In the genomic region with DNA sequence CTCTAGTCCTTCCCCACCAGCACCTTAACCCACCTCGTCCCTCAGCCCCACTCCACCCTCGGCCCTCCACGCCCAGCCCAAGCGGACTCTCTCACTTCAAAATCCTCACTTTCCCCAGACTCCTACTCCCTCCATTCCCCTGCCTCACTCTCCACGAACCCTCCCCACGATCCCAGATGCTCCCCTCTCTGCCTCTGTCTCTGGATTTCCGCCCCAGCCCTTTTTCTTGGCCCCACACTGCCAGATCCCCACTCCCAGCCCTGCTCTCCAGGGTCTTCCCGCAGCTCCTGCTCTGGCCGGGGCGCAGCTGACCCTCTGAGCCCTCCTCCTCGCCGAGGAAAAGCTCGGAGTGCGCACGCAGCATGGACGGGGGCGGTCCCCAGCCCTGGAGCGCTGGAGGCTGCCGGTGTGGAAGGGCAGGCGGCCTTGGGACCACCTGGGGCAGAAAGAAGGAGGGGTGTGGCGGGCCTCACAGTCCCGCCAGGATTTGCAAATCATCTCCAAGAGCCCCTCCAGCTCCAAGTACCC, we compare ENCODE assay signal across 19 cellular contexts. TPM values are rescaled to one million over a fixed set of nuclear protein-coding genes. Genes with fewer than 3 reads are reported as not detected.
DNase-seq lines count a peak whose midpoint lies in the region; ATAC-seq and TF ChIP-seq lines count a peak whose summit lies in the region.
"Had no signal": no experiment of that assay in that cellular context is flagged by ENCODE, and none has a peak within 500 bp of the region (broad histone marks: within the 10 kb centered on the region; RNA-seq: fewer than 3 reads in every experiment).

A gene (minus strand): TSS at position 351 of the 528 bp plus-strand sequence. CDS start 673 bp downstream, outside the sequence.

- H3K4me2 ChIP-seq in trophoblast cell (ENCODE audit: low read length): peak within 1 kb of the TSS; percentile 35

- H2BK120ac ChIP-seq in trophoblast cell (ENCODE audit: insufficient read depth, low read length, poor library complexity): no peak within 1 kb of the TSS

- H4K91ac ChIP-seq in trophoblast cell (ENCODE audit: low read depth, low read length): no peak within 1 kb of the TSS

- no peaks in the 10 kb centered on the region for H3K9me3 ChIP-seq in WERI-Rb-1 (ENCODE audit: severe bottlenecking)
- H3K9me3 ChIP-seq in iPS-15b (ENCODE audit: control insufficient read depth, insufficient read depth, low read length): no peaks in the 10 kb centered on the region
- H3K9me3 ChIP-seq in trophoblast cell (ENCODE audit: insufficient read depth, low read depth, low read length): peaks cover 13% of the 10 kb centered on the region
- H3K9me3 ChIP-seq: adrenal gland had no signal

- H3K23ac ChIP-seq in trophoblast cell (ENCODE audit: low read length): peak within 1 kb of the TSS; percentile 18

- no peak within 1 kb of the TSS for H3K4ac ChIP-seq in trophoblast cell (ENCODE audit: low read depth, low read length)

- H3K36me3 Mint-ChIP-seq in activated CD4-positive, alpha-beta memory T cell treated with anti-CD3 and anti-CD28 coated beads for 36 hours: no peaks in the 10 kb centered on the region

- H4K12ac ChIP-seq in trophoblast cell (ENCODE audit: low read depth, low read length): no peak within 1 kb of the TSS

- CTCF ChIA-PET in activated CD4-positive, alpha-beta memory T cell treated with anti-CD3 and anti-CD28 coated beads for 36 hours (lab: Charles Lee): interaction anchor here (1.1 kb wide), 1 partner anchor 23 kb away, joined by 3 read pairs; no protein-coding TSS in a partner anchor

- H2BK5ac ChIP-seq in trophoblast cell (ENCODE audit: low read depth, low read length, poor library complexity): no peak within 1 kb of the TSS

- TF ChIP-seq CTCF in WERI-Rb-1 (IDR thresholded peaks at IDR 0.05; ENCODE audit: low read depth, low read length): no peak

- H2AFZ ChIP-seq in trophoblast cell (ENCODE audit: insufficient read depth, low read length, poor library complexity): no peak within 1 kb of the TSS

- H3K4me3 ChIP-seq in WERI-Rb-1 (ENCODE audit: low read depth, low read length) (peak within 1 kb of the TSS; percentile 2), iPS-15b (ENCODE audit: low read depth, low read length) (peak within 1 kb of the TSS; percentile 72), trophoblast cell (ENCODE audit: low read depth, low read length) (peak within 1 kb of the TSS; percentile 21)

- no peak within 1 kb of the TSS for H3K4me3 Mint-ChIP-seq in activated CD4-positive, alpha-beta memory T cell treated with anti-CD3 and anti-CD28 coated beads for 36 hours
- H3K4me3 Mint-ChIP-seq: CD4-positive, alpha-beta T cell; stimulated activated naive CD8-positive, alpha-beta T cell treated with anti-CD3 and anti-CD28 coated beads, Interleukin-15, Interleukin-2, amounts not matched to agents 100 ng/mL and 50 ng/mL, for 24 hours had no signal

- no peaks in the 10 kb centered on the region for H3K79me2 ChIP-seq in trophoblast cell (ENCODE audit: control insufficient read depth, insufficient read depth, low read length, poor library complexity)

- peak; percentile 26 for DNase-seq in DMS53 (lab: John Stamatoyannopoulos, UW)
- DNase-seq in DMS53 treated with DMSO at 0.1 percent for 48 hours (lab: John Stamatoyannopoulos, UW; ENCODE audit: unreplicated experiment): no peak
- DNase-seq in WERI-Rb-1: no peak
- no peak for DNase-seq in trophoblast cell
- DNase-seq in activated naive CD4-positive, alpha-beta T cell treated with anti-CD3 and anti-CD28 coated beads, Interleukin-2, amount 50 U/mL, for 16 hours: no peak
- no peak for DNase-seq in activated CD4-positive, alpha-beta memory T cell treated with anti-CD3 and anti-CD28 coated beads for 36 hours
- DNase-seq: activated CD4-positive, CD25-positive, alpha-beta regulatory T cell treated with anti-CD3 and anti-CD28 coated beads, Interleukin-2, amount 50 U/mL, for 72 hours; activated T-cell treated with anti-CD3 and anti-CD28 coated beads for 4 hours; adrenal gland; CD4-positive, alpha-beta T cell; EL; MV-4-11; NCI-H345; PC-3 had no signal

- H3K14ac ChIP-seq in trophoblast cell (ENCODE audit: low read length): no peak within 1 kb of the TSS

- WGBS in trophoblast cell (ENCODE audit: extremely low coverage, insufficient coverage, insufficient read length): no CpG with 5 or more reads among the region's 22 CpGs

- intact Hi-C loops in activated CD4-positive, alpha-beta memory T cell treated with anti-CD3 and anti-CD28 coated beads for 36 hours (cut with micrococcal nuclease): no loop called here

- H3K18ac ChIP-seq in trophoblast cell (ENCODE audit: low read length): no peak within 1 kb of the TSS

- no peak within 1 kb of the TSS for H2AK5ac ChIP-seq in trophoblast cell (ENCODE audit: low read length)

- peaks cover 3% of the 10 kb centered on the region for H3K4me1 ChIP-seq in iPS-15b (ENCODE audit: control insufficient read depth, insufficient read depth, low read length)
- H3K4me1 ChIP-seq in trophoblast cell (ENCODE audit: control insufficient read depth in 1 of 2, insufficient read depth in 2 of 2, low read length in 2 of 2): peaks cover 7 to 8% of the 10 kb centered on the region in 2 experiments

- H3K9ac ChIP-seq in iPS-15b (ENCODE audit: low read depth, low read length): no peak within 1 kb of the TSS
- no peak within 1 kb of the TSS for H3K9ac ChIP-seq in trophoblast cell (ENCODE audit: low read length)

- H3K4me1 Mint-ChIP-seq in activated CD4-positive, alpha-beta memory T cell treated with anti-CD3 and anti-CD28 coated beads for 36 hours (ENCODE audit: low read depth): peaks cover 3% of the 10 kb centered on the region

- H3K9me3 Mint-ChIP-seq in activated CD4-positive, alpha-beta memory T cell treated with anti-CD3 and anti-CD28 coated beads for 36 hours: no peaks in the 10 kb centered on the region
- H3K9me3 Mint-ChIP-seq: CD4-positive, alpha-beta T cell; stimulated activated naive CD8-positive, alpha-beta T cell treated with anti-CD3 and anti-CD28 coated beads, Interleukin-15, Interleukin-2, amounts not matched to agents 100 ng/mL and 50 ng/mL, for 24 hours had no signal

- peaks cover 24% of the 10 kb centered on the region for H3K27me3 Mint-ChIP-seq in activated CD4-positive, alpha-beta memory T cell treated with anti-CD3 and anti-CD28 coated beads for 36 hours

- no peak within 1 kb of the TSS for H4K8ac ChIP-seq in trophoblast cell (ENCODE audit: low read depth, low read length)

- H3K27me3 ChIP-seq in WERI-Rb-1 (ENCODE audit: insufficient read depth, low read depth, severe bottlenecking) (peaks cover 62% of the 10 kb centered on the region), iPS-15b (ENCODE audit: control insufficient read depth, insufficient read depth, low read length) (peaks cover 72% of the 10 kb centered on the region), trophoblast cell (ENCODE audit: insufficient read depth, low read length) (peaks cover 33% of the 10 kb centered on the region)

- no peaks in the 10 kb centered on the region for H3K79me1 ChIP-seq in trophoblast cell (ENCODE audit: low read length)

- H3K36me3 ChIP-seq in WERI-Rb-1 (no peaks in the 10 kb centered on the region), iPS-15b (ENCODE audit: control insufficient read depth, insufficient read depth, low read length) (no peaks in the 10 kb centered on the region), trophoblast cell (ENCODE audit: control insufficient read depth in 1 of 2, insufficient read depth in 2 of 2, low read length in 2 of 2) (no peaks in the 10 kb centered on the region)
- H3K36me3 ChIP-seq: adrenal gland had no signal

- no peak within 1 kb of the TSS for H3K27ac Mint-ChIP-seq in activated CD4-positive, alpha-beta memory T cell treated with anti-CD3 and anti-CD28 coated beads for 36 hours
- H3K27ac Mint-ChIP-seq: CD4-positive, alpha-beta T cell; stimulated activated naive CD8-positive, alpha-beta T cell treated with anti-CD3 and anti-CD28 coated beads, Interleukin-15, Interleukin-2, amounts not matched to agents 100 ng/mL and 50 ng/mL, for 24 hours had no signal

- no peak for ATAC-seq in HG03521 (IDR thresholded peaks at IDR 0.05; ENCODE audit: unreplicated experiment)
- ATAC-seq: PC-3 had no signal

- H3K27ac ChIP-seq in WERI-Rb-1 (no peak within 1 kb of the TSS), trophoblast cell (ENCODE audit: low read depth, low read length) (no peak within 1 kb of the TSS)
- H3K27ac ChIP-seq: 22Rv1, adrenal gland had no signal

- H2BK12ac ChIP-seq in trophoblast cell (ENCODE audit: low read length): no peak within 1 kb of the TSS

- POLR2A ChIA-PET in activated CD4-positive, alpha-beta memory T cell treated with anti-CD3 and anti-CD28 coated beads for 36 hours (lab: Charles Lee): no interaction called here

RNA-seq across cellular contexts. Expression of the gene that starts here (rescaled TPM):
- not detected in 2 replicates for polyA plus RNA-seq in trophoblast cell (2013)
- not detected for total RNA-seq in activated CD4-positive, alpha-beta memory T cell treated with anti-CD3 and anti-CD28 coated beads for 36 hours
- total RNA-seq: adrenal gland; CD4-positive, alpha-beta T cell; HT-29; PC-3 had no signal

Comparison
In these comparisons a context has a peak if more than half of its experiments do, and no peak if none do; other contexts are left out.
1. H3K4me3 ChIP-seq: peak in every context shown above with its lines; median percentile 72 in iPS-15b; 21 in trophoblast cell; 2 in WERI-Rb-1.